1 cellular context compared by ENCODE assay signal in the genomic region with DNA sequence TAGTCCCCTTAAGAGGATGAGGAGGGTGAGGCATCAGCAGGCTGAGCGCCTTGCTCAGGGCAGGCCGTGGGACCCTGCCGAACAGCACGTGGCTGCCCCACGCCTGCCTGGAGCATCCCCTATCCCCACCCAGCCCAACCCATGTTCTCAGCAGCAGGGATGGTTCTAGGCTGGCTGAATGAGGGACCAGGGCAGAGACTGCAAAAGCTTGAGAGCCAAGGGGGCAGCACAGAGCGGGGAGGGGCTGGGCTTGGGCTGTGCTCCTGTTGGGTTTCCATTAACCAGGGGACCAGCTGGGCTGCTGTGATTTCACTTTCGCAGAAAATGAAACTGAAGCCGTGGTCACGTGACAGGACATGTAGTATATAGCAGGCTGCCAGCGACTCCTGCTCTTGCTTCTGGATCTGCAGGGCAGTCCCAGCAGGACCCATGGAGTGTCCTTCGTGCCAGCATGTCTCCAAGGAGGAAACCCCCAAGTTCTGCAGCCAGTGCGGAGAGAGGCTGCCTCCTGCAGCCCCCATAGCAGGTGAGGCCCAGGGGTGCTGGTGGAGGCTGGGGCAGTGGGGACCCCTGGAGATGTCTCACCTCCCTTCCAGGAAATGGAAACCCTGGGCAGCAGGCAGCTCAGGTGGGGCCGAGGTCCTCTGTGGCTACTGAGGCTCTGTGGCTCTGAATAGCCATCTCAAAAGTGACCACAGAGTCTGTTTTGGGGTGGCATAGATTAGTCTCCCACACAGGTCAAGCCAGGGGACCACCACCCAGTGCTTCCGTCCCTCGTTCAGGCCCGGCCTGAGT.
TF ChIP-seq lines count a peak whose summit lies in the region.

No MANE protein-coding gene starts in this region.

TF ChIP-seq in GM12878, 131 proteins besides CTCF, POLR2A, EP300 and RAD21 (continued from another document):
- TF ChIP-seq REST (IDR thresholded peaks at IDR 0.05; ENCODE audit: low read depth, low read length): no peak
- TF ChIP-seq DPF2 (IDR thresholded peaks at IDR 0.05): peak; percentile 46; the same call in 1 of the 2 replicates
- no peak for TF ChIP-seq STAT3 (IDR thresholded peaks at IDR 0.05; ENCODE audit: low read depth, low read length)
- TF ChIP-seq IKZF2 (IDR thresholded peaks at IDR 0.05): peak; percentile 48 to 50
- no peak for TF ChIP-seq CHD4 (IDR thresholded peaks at IDR 0.05)
- no peak for TF ChIP-seq MEF2A (IDR thresholded peaks at IDR 0.05; ENCODE audit: insufficient read depth, low read depth, low read length)
- TF ChIP-seq SMAD1 (IDR thresholded peaks at IDR 0.05; ENCODE audit: low read depth, partially characterized antibody): no peak
- TF ChIP-seq MYC (IDR thresholded peaks at IDR 0.05; ENCODE audit: insufficient read depth, insufficient read length, insufficient replicate concordance, low read length, severe bottlenecking): no peak
- 0 out of 2 replicates have a peak, but pooled peaks have one; percentile 4 for TF ChIP-seq BCL11A (IDR thresholded peaks at IDR 0.05; ENCODE audit: low read depth, low read length)
- TF ChIP-seq TCF3 (IDR thresholded peaks at IDR 0.05; ENCODE audit: borderline replicate concordance, insufficient read depth, low read depth, low read length): peak; percentile 78; the same call in 1 of the 2 replicates
- peak; percentile 49 for TF ChIP-seq MEF2B (IDR thresholded peaks at IDR 0.05; ENCODE audit: partially characterized antibody, poor library complexity, severe bottlenecking)
- TF ChIP-seq CEBPZ (IDR thresholded peaks at IDR 0.05; ENCODE audit: low read depth, low read length): no peak
- no peak for TF ChIP-seq CBX5 (IDR thresholded peaks at IDR 0.05; ENCODE audit: low read depth)
- 0 out of 2 replicates have a peak, but pooled peaks have one; percentile 55 for TF ChIP-seq NKRF (conservative IDR thresholded peaks at IDR 0.05)
- no peak for TF ChIP-seq ZNF207 (IDR thresholded peaks at IDR 0.05; ENCODE audit: borderline replicate concordance)
- no peak for TF ChIP-seq ASH2L (IDR thresholded peaks at IDR 0.05; ENCODE audit: borderline replicate concordance, low read depth)
- peak; percentile 55 for TF ChIP-seq RUNX3 (IDR thresholded peaks at IDR 0.05; ENCODE audit: low read length)
- TF ChIP-seq, protein P1, sequence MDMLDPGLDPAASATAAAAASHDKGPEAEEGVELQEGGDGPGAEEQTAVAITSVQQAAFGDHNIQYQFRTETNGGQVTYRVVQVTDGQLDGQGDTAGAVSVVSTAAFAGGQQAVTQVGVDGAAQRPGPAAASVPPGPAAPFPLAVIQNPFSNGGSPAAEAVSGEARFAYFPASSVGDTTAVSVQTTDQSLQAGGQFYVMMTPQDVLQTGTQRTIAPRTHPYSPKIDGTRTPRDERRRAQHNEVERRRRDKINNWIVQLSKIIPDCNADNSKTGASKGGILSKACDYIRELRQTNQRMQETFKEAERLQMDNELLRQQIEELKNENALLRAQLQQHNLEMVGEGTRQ (IDR thresholded peaks at IDR 0.05; ENCODE audit: borderline replicate concordance, low read depth, low read length): peak; percentile 95
- TF ChIP-seq NR2F1 (conservative IDR thresholded peaks at IDR 0.05): 0 out of 2 replicates have a peak, but pooled peaks have one; percentile 20
- TF ChIP-seq, protein P2, sequence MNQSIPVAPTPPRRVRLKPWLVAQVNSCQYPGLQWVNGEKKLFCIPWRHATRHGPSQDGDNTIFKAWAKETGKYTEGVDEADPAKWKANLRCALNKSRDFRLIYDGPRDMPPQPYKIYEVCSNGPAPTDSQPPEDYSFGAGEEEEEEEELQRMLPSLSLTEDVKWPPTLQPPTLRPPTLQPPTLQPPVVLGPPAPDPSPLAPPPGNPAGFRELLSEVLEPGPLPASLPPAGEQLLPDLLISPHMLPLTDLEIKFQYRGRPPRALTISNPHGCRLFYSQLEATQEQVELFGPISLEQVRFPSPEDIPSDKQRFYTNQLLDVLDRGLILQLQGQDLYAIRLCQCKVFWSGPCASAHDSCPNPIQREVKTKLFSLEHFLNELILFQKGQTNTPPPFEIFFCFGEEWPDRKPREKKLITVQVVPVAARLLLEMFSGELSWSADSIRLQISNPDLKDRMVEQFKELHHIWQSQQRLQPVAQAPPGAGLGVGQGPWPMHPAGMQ (IDR thresholded peaks at IDR 0.05; ENCODE audit: borderline replicate concordance): no peak
- TF ChIP-seq, protein P3, sequence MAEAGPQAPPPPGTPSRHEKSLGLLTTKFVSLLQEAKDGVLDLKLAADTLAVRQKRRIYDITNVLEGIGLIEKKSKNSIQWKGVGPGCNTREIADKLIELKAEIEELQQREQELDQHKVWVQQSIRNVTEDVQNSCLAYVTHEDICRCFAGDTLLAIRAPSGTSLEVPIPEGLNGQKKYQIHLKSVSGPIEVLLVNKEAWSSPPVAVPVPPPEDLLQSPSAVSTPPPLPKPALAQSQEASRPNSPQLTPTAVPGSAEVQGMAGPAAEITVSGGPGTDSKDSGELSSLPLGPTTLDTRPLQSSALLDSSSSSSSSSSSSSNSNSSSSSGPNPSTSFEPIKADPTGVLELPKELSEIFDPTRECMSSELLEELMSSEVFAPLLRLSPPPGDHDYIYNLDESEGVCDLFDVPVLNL (IDR thresholded peaks at IDR 0.05; ENCODE audit: low read depth, low read length): no peak
- TF ChIP-seq HSF1 (IDR thresholded peaks at IDR 0.05; ENCODE audit: low read depth, low read length): no peak; the same call in 1 of the 2 replicates
- TF ChIP-seq ZNF384 (IDR thresholded peaks at IDR 0.05; ENCODE audit: borderline replicate concordance, low read depth, low read length): no peak
- TF ChIP-seq SUZ12 (IDR thresholded peaks at IDR 0.05; ENCODE audit: unreplicated experiment): no peak
TF ChIP-seq in GM12878: peak in this region for 56.
